In genomic region chr6:13987400-13987865, GRCh38 we compare ENCODE assay signal across 1 cellular context.
TF ChIP-seq lines count a peak whose summit lies in the region.

No MANE protein-coding gene starts in this region.

TF ChIP-seq in K562, 482 proteins besides CTCF, POLR2A, EP300 and RAD21 (continued from another document and continues in another):
- TF ChIP-seq RERE (CRISPR knock-in tag; IDR thresholded peaks at IDR 0.05; ENCODE audit: borderline replicate concordance) (no peak), NR2C2 (CRISPR knock-in tag; IDR thresholded peaks at IDR 0.05) (peak; percentile 87), NR2C2 (tag; IDR thresholded peaks at IDR 0.05) (peak; percentile 95), NCOA6 (IDR thresholded peaks at IDR 0.05) (0 out of 2 replicates have a peak, but pooled peaks have one; percentile 37), HSF4 (CRISPR knock-in tag; IDR thresholded peaks at IDR 0.05; ENCODE audit: borderline replicate concordance) (no peak), ESRRA (IDR thresholded peaks at IDR 0.05; ENCODE audit: borderline replicate concordance, low read depth) (peak; percentile 59; the same call in 1 of the 2 replicates), ZBTB9 (CRISPR knock-in tag; IDR thresholded peaks at IDR 0.05) (no peak; the same call in 1 of the 2 replicates), ZNF354B (CRISPR knock-in tag; IDR thresholded peaks at IDR 0.05) (no peak), ARID3B (CRISPR knock-in tag; IDR thresholded peaks at IDR 0.05; ENCODE audit: borderline replicate concordance) (no peak), ILF3 (IDR thresholded peaks at IDR 0.05; ENCODE audit: borderline replicate concordance) (no peak), L3MBTL2 (IDR thresholded peaks at IDR 0.05) (peak; percentile 88), ZBTB34 (CRISPR knock-in tag; IDR thresholded peaks at IDR 0.05) (no peak), ZNF561 (CRISPR knock-in tag; conservative IDR thresholded peaks at IDR 0.05) (no peak), E2F4 (CRISPR knock-in tag; IDR thresholded peaks at IDR 0.05; ENCODE audit: low read depth) (no peak), MEF2A (IDR thresholded peaks at IDR 0.05; ENCODE audit: control insufficient read depth, low read depth, low read length) (no peak), GTF2B (IDR thresholded peaks at IDR 0.05; ENCODE audit: extremely low read depth, insufficient read length) (no peak), SMC3 (conservative IDR thresholded peaks at IDR 0.05; ENCODE audit: insufficient read depth, low read depth, low read length) (no peak), ZNF717 (CRISPR knock-in tag; IDR thresholded peaks at IDR 0.05) (no peak), NCOA1 (IDR thresholded peaks at IDR 0.05; ENCODE audit: low read depth) (peak; percentile 82; the same call in 1 of the 2 replicates), E2F5 (CRISPR knock-in tag; IDR thresholded peaks at IDR 0.05) (no peak), USF1 (CRISPR knock-in tag; IDR thresholded peaks at IDR 0.05) (no peak), ZNF232 (CRISPR knock-in tag; IDR thresholded peaks at IDR 0.05) (no peak), U2AF2 (optimal IDR thresholded peaks at IDR 0.05; ENCODE audit: low read depth, low read length) (no peak), NR3C1 (CRISPR knock-in tag; IDR thresholded peaks at IDR 0.05) (no peak), CHD1 (IDR thresholded peaks at IDR 0.05; ENCODE audit: low read length) (no peak), ZNF551 (CRISPR knock-in tag; IDR thresholded peaks at IDR 0.05) (no peak), ATF7 (IDR thresholded peaks at IDR 0.05) (peak; percentile 62), GTF2F1 (IDR thresholded peaks at IDR 0.05; ENCODE audit: low read depth, low read length) (no peak), CREM (IDR thresholded peaks at IDR 0.05; ENCODE audit: low read depth) (peak; percentile 57; the same call in 1 of the 2 replicates), RUNX1 (IDR thresholded peaks at IDR 0.05; ENCODE audit: low read depth) (no peak), ERF (CRISPR knock-in tag; IDR thresholded peaks at IDR 0.05) (0 out of 2 replicates have a peak, but pooled peaks have one; percentile 50), TAL1 (IDR thresholded peaks at IDR 0.05) (peak; percentile 92), MYC (IDR thresholded peaks at IDR 0.05; ENCODE audit: low read depth, low read length) (0 out of 2 replicates have a peak, but pooled peaks have one; percentile 51), MYC (CRISPR knock-in tag; IDR thresholded peaks at IDR 0.05; ENCODE audit: borderline replicate concordance, low read depth) (no peak; the same call in 1 of the 2 replicates), FOXK1 (CRISPR knock-in tag; IDR thresholded peaks at IDR 0.05; ENCODE audit: borderline replicate concordance) (no peak), SRSF1 (IDR thresholded peaks at IDR 0.05; ENCODE audit: low read depth, low read length) (no peak), NCOA4 (IDR thresholded peaks at IDR 0.05; ENCODE audit: partially characterized antibody) (no peak), DIDO1 (tag; IDR thresholded peaks at IDR 0.05; ENCODE audit: low read depth) (no peak), TSHZ1 (CRISPR knock-in tag; IDR thresholded peaks at IDR 0.05) (no peak), STAT5A (IDR thresholded peaks at IDR 0.05; ENCODE audit: borderline replicate concordance, low read length) (peak; percentile 83), SP1 (CRISPR knock-in tag; IDR thresholded peaks at IDR 0.05) (peak; percentile 72), PTBP1 (IDR thresholded peaks at IDR 0.05; ENCODE audit: low read depth, low read length) (no peak), ZNF12 (CRISPR knock-in tag; IDR thresholded peaks at IDR 0.05) (no peak), ZNF644 (tag; IDR thresholded peaks at IDR 0.05; ENCODE audit: low read depth) (no peak), ETV1 (tag; conservative IDR thresholded peaks at IDR 0.05; ENCODE audit: low read depth) (peak; percentile 68)
